1 cellular context compared by ENCODE assay signal in the genomic region with DNA sequence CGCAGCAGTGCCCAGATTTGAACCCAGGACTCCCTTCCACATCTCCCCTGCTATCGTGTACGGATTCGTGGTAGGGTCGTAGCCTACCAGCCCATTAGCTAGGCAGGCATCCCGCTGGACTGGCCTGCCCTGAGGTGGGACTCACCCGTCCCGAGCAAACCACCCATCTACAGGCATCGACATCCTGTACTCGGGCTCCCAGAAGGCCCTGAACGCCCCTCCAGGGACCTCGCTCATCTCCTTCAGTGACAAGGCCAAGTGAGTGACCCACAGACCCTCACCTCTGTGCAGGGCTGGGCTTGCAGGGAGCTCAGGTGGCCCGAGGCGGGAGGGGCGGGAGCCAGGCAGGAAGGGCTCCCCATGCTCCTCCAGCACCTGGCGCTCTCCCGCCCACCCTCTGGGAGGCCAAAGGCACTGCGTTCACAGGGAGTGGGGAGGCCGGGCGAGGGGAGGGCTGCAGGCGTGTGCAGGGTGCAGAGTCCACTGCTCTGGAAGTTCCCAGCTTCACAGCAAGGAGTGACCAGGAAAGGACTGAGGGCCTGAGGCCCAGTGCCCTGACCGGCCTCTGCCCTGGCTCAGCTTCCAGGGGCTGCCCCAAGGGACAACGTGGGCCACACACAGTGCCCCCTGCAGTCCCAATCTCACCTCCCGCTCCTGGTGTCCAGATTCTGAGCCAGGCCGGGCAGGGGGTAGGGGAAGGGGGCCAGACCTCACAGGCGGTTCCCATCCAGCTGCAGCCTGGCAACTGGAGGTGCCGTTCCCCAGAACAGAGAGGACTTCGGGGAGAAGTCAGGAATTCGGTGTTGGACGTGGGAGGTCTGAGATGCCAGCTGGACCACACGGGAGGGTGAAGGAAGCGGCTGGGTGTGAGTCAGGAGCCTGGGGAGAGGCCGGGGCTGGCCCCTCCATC.
TF ChIP-seq lines count a peak whose summit lies in the region.

No MANE protein-coding gene starts in this region.

TF ChIP-seq in HepG2, 621 proteins besides CTCF, POLR2A, EP300 and RAD21 (continued from another document and continues in another):
- no peak for TF ChIP-seq PAF1 (CRISPR knock-in tag; IDR thresholded peaks at IDR 0.05)
- TF ChIP-seq ZNF274 (CRISPR knock-in tag; IDR thresholded peaks at IDR 0.05): no peak; the same call in 1 of the 2 replicates
- TF ChIP-seq SCMH1 (CRISPR knock-in tag; IDR thresholded peaks at IDR 0.05; ENCODE audit: borderline replicate concordance): no peak
- TF ChIP-seq RBM22 (optimal IDR thresholded peaks at IDR 0.05; ENCODE audit: low read length): peak; percentile 32
- TF ChIP-seq, protein P1, sequence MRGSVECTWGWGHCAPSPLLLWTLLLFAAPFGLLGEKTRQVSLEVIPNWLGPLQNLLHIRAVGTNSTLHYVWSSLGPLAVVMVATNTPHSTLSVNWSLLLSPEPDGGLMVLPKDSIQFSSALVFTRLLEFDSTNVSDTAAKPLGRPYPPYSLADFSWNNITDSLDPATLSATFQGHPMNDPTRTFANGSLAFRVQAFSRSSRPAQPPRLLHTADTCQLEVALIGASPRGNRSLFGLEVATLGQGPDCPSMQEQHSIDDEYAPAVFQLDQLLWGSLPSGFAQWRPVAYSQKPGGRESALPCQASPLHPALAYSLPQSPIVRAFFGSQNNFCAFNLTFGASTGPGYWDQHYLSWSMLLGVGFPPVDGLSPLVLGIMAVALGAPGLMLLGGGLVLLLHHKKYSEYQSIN (CRISPR knock-in tag; IDR thresholded peaks at IDR 0.05; ENCODE audit: borderline replicate concordance): no peak
- peak; percentile 55 for TF ChIP-seq ZNF225 (CRISPR knock-in tag; IDR thresholded peaks at IDR 0.05)
- peak; percentile 68 for TF ChIP-seq ESRRA (CRISPR knock-in tag; IDR thresholded peaks at IDR 0.05; ENCODE audit: low read depth)
- TF ChIP-seq ZNF792 (CRISPR knock-in tag; IDR thresholded peaks at IDR 0.05): peak; percentile 96
- no peak for TF ChIP-seq ZBTB2 (CRISPR knock-in tag; IDR thresholded peaks at IDR 0.05; ENCODE audit: low read depth)
- peak; percentile 91 for TF ChIP-seq ERF (CRISPR knock-in tag; IDR thresholded peaks at IDR 0.05)
- peak; percentile 46; the same call in 1 of the 2 replicates for TF ChIP-seq ARNT2 (CRISPR knock-in tag; IDR thresholded peaks at IDR 0.05; ENCODE audit: low read depth)
- TF ChIP-seq ZMAT3 (CRISPR knock-in tag; conservative IDR thresholded peaks at IDR 0.05): peak; percentile 97; the same call in 1 of the 2 replicates
- TF ChIP-seq MIER3 (CRISPR knock-in tag; IDR thresholded peaks at IDR 0.05; ENCODE audit: borderline replicate concordance): peak; percentile 97; the same call in 1 of the 2 replicates
- peak; percentile 51; the same call in 1 of the 2 replicates for TF ChIP-seq TRIM24 (CRISPR knock-in tag; IDR thresholded peaks at IDR 0.05)
- peak; percentile 55; the same call in 1 of the 2 replicates for TF ChIP-seq TAF1 (CRISPR knock-in tag; IDR thresholded peaks at IDR 0.05)
- no peak for TF ChIP-seq HDAC6 (IDR thresholded peaks at IDR 0.05; ENCODE audit: low read depth, low read length)
- peak; percentile 96; the same call in 1 of the 2 replicates for TF ChIP-seq ZNF547 (CRISPR knock-in tag; IDR thresholded peaks at IDR 0.05)
- TF ChIP-seq, protein P2, sequence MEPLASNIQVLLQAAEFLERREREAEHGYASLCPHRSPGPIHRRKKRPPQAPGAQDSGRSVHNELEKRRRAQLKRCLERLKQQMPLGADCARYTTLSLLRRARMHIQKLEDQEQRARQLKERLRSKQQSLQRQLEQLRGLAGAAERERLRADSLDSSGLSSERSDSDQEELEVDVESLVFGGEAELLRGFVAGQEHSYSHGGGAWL (CRISPR knock-in tag; IDR thresholded peaks at IDR 0.05): peak; percentile 73
- TF ChIP-seq ZGPAT (CRISPR knock-in tag; IDR thresholded peaks at IDR 0.05): peak; percentile 98
- no peak for TF ChIP-seq ARNT (IDR thresholded peaks at IDR 0.05)
- TF ChIP-seq ZNF816 (CRISPR knock-in tag; IDR thresholded peaks at IDR 0.05; ENCODE audit: borderline replicate concordance): no peak
- no peak; the same call in 1 of the 2 replicates for TF ChIP-seq ZSCAN29 (CRISPR knock-in tag; conservative IDR thresholded peaks at IDR 0.05)
- TF ChIP-seq RXRA (CRISPR knock-in tag; IDR thresholded peaks at IDR 0.05): peak; percentile 93
- TF ChIP-seq PHF8 (CRISPR knock-in tag; IDR thresholded peaks at IDR 0.05): peak; percentile 69
- TF ChIP-seq JARID2 (CRISPR knock-in tag; IDR thresholded peaks at IDR 0.05; ENCODE audit: insufficient replicate concordance): no peak
- TF ChIP-seq ZSCAN31 (CRISPR knock-in tag; IDR thresholded peaks at IDR 0.05; ENCODE audit: low read depth): peak; percentile 98
- no peak for TF ChIP-seq CCAR2 (optimal IDR thresholded peaks at IDR 0.05; ENCODE audit: low read depth, low read length)
- no peak for TF ChIP-seq KAT2B (IDR thresholded peaks at IDR 0.05; ENCODE audit: borderline replicate concordance, low read depth, low read length)
- TF ChIP-seq ZNF746 (CRISPR knock-in tag; IDR thresholded peaks at IDR 0.05): peak; percentile 100
- TF ChIP-seq NFE2L2 (IDR thresholded peaks at IDR 0.05; ENCODE audit: low read length): no peak
- no peak for TF ChIP-seq SRSF9 (IDR thresholded peaks at IDR 0.05; ENCODE audit: borderline replicate concordance, insufficient read depth, low read depth, low read length, poor library complexity, severe bottlenecking)
- peak; percentile 37; the same call in 1 of the 2 replicates for TF ChIP-seq TSC22D2 (CRISPR knock-in tag; IDR thresholded peaks at IDR 0.05; ENCODE audit: borderline replicate concordance)
- TF ChIP-seq ELF1 (CRISPR knock-in tag; IDR thresholded peaks at IDR 0.05): peak; percentile 72
- peak; percentile 73 for TF ChIP-seq NR2C2 (CRISPR knock-in tag; IDR thresholded peaks at IDR 0.05; ENCODE audit: borderline replicate concordance)
- no peak for TF ChIP-seq TBP (CRISPR knock-in tag; IDR thresholded peaks at IDR 0.05)
- peak; percentile 84; the same call in 1 of the 2 replicates for TF ChIP-seq ZNF580 (CRISPR knock-in tag; IDR thresholded peaks at IDR 0.05; ENCODE audit: borderline replicate concordance, low read depth)
- peak; percentile 36 for TF ChIP-seq SKI (IDR thresholded peaks at IDR 0.05; ENCODE audit: partially characterized antibody)
- TF ChIP-seq HDAC1 (CRISPR knock-in tag; IDR thresholded peaks at IDR 0.05): peak; percentile 95
- TF ChIP-seq CREB1 (IDR thresholded peaks at IDR 0.05): no peak
- no peak for TF ChIP-seq CREB1 (CRISPR knock-in tag; IDR thresholded peaks at IDR 0.05)
- no peak for TF ChIP-seq PREB (CRISPR knock-in tag; IDR thresholded peaks at IDR 0.05)
- TF ChIP-seq ZFY (CRISPR knock-in tag; IDR thresholded peaks at IDR 0.05): peak; percentile 94
- TF ChIP-seq, protein P3, sequence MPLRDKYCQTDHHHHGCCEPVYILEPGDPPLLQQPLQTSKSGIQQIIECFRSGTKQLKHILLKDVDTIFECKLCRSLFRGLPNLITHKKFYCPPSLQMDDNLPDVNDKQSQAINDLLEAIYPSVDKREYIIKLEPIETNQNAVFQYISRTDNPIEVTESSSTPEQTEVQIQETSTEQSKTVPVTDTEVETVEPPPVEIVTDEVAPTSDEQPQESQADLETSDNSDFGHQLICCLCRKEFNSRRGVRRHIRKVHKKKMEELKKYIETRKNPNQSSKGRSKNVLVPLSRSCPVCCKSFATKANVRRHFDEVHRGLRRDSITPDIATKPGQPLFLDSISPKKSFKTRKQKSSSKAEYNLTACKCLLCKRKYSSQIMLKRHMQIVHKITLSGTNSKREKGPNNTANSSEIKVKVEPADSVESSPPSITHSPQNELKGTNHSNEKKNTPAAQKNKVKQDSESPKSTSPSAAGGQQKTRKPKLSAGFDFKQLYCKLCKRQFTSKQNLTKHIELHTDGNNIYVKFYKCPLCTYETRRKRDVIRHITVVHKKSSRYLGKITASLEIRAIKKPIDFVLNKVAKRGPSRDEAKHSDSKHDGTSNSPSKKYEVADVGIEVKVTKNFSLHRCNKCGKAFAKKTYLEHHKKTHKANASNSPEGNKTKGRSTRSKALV (CRISPR knock-in tag; IDR thresholded peaks at IDR 0.05): peak; percentile 69; the same call in 1 of the 2 replicates
- no peak for TF ChIP-seq MAFG (CRISPR knock-in tag; IDR thresholded peaks at IDR 0.05)
- no peak for TF ChIP-seq NCOA5 (CRISPR knock-in tag; IDR thresholded peaks at IDR 0.05)
- peak; percentile 65; the same call in 1 of the 2 replicates for TF ChIP-seq NR2F6 (IDR thresholded peaks at IDR 0.05)
- peak; percentile 95 for TF ChIP-seq NR2F6 (CRISPR knock-in tag; IDR thresholded peaks at IDR 0.05)
- TF ChIP-seq, protein P4, sequence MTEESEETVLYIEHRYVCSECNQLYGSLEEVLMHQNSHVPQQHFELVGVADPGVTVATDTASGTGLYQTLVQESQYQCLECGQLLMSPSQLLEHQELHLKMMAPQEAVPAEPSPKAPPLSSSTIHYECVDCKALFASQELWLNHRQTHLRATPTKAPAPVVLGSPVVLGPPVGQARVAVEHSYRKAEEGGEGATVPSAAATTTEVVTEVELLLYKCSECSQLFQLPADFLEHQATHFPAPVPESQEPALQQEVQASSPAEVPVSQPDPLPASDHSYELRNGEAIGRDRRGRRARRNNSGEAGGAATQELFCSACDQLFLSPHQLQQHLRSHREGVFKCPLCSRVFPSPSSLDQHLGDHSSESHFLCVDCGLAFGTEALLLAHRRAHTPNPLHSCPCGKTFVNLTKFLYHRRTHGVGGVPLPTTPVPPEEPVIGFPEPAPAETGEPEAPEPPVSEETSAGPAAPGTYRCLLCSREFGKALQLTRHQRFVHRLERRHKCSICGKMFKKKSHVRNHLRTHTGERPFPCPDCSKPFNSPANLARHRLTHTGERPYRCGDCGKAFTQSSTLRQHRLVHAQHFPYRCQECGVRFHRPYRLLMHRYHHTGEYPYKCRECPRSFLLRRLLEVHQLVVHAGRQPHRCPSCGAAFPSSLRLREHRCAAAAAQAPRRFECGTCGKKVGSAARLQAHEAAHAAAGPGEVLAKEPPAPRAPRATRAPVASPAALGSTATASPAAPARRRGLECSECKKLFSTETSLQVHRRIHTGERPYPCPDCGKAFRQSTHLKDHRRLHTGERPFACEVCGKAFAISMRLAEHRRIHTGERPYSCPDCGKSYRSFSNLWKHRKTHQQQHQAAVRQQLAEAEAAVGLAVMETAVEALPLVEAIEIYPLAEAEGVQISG (CRISPR knock-in tag; IDR thresholded peaks at IDR 0.05): peak; percentile 83
- no peak for TF ChIP-seq SRSF4 (IDR thresholded peaks at IDR 0.05; ENCODE audit: low read depth, low read length, poor library complexity, severe bottlenecking)
- TF ChIP-seq, protein P5, sequence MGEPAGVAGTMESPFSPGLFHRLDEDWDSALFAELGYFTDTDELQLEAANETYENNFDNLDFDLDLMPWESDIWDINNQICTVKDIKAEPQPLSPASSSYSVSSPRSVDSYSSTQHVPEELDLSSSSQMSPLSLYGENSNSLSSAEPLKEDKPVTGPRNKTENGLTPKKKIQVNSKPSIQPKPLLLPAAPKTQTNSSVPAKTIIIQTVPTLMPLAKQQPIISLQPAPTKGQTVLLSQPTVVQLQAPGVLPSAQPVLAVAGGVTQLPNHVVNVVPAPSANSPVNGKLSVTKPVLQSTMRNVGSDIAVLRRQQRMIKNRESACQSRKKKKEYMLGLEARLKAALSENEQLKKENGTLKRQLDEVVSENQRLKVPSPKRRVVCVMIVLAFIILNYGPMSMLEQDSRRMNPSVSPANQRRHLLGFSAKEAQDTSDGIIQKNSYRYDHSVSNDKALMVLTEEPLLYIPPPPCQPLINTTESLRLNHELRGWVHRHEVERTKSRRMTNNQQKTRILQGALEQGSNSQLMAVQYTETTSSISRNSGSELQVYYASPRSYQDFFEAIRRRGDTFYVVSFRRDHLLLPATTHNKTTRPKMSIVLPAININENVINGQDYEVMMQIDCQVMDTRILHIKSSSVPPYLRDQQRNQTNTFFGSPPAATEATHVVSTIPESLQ (CRISPR knock-in tag; conservative IDR thresholded peaks at IDR 0.05): no peak
- no peak for TF ChIP-seq TBL1XR1 (IDR thresholded peaks at IDR 0.05; ENCODE audit: borderline replicate concordance, low read length, partially characterized antibody)
- TF ChIP-seq JUN (CRISPR knock-in tag; IDR thresholded peaks at IDR 0.05): peak; percentile 58; the same call in 1 of the 2 replicates
- TF ChIP-seq SP2 (CRISPR knock-in tag; IDR thresholded peaks at IDR 0.05): peak; percentile 55; the same call in 1 of the 2 replicates
- TF ChIP-seq ZNF331 (CRISPR knock-in tag; IDR thresholded peaks at IDR 0.05): peak; percentile 97
- 0 out of 2 replicates have a peak, but pooled peaks have one; percentile 44 for TF ChIP-seq SALL2 (CRISPR knock-in tag; IDR thresholded peaks at IDR 0.05)
- TF ChIP-seq BRCA1 (CRISPR knock-in tag; IDR thresholded peaks at IDR 0.05): peak; percentile 90; the same call in 1 of the 2 replicates
- TF ChIP-seq ZNF572 (CRISPR knock-in tag; IDR thresholded peaks at IDR 0.05): peak; percentile 79; the same call in 1 of the 2 replicates
